ENCODE assay signal across 25 cellular contexts in the genomic region with DNA sequence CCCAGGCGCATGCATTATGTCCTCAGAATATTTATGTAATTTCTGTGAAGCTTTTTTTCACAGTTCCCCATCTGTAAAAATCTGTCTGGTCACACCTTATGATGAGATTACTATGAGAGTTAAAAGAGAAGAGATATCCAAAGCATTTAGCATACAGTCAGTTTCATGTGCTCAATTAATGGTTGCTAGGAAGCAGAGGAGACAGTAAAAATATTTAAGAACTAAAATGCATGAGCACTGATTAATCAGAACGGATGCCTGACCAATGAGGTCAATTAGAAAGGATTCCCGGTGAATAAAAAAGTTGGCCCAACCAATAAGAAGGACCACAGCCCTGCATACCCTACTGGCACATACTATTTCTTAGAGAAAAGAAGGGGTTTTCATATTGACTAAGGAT.
"Had no signal": no experiment of that assay in that cellular context is flagged by ENCODE, and none has a peak within 500 bp of the region (broad histone marks: within the 10 kb centered on the region; RNA-seq: fewer than 3 reads in every experiment).

No MANE protein-coding gene starts in this region.

- H3K36me3 Mint-ChIP-seq: activated naive CD4-positive, alpha-beta T cell treated with anti-CD3 and anti-CD28 coated beads, Interleukin-2, amount 50 U/mL, for 24 hours; brain had no signal

- H3K4me3 ChIP-seq: adrenal gland had no signal

- H3K4me3 Mint-ChIP-seq: activated CD4-positive, alpha-beta T cell treated with anti-CD3 and anti-CD28 coated beads, Interleukin-2, amount 10 ng/mL, durations not matched to agents 7 days and 5 days; activated CD8-positive, alpha-beta T cell treated with anti-CD3 and anti-CD28 coated beads, Interleukin-2, amount 10 ng/mL, durations not matched to agents 7 days and 5 days; activated naive CD4-positive, alpha-beta T cell treated with anti-CD3 and anti-CD28 coated beads, Interleukin-2, amount 50 U/mL, for 24 hours; activated T-cell treated with anti-CD3 and anti-CD28 coated beads, Interleukin-2, amount 50 U/mL, for 24 hours; brain had no signal

- H3K4me1 ChIP-seq: adrenal gland had no signal

- H3K9me3 ChIP-seq: adrenal gland had no signal

- DNase-seq: activated CD4-positive, alpha-beta T cell treated with anti-CD3 and anti-CD28 coated beads, Interleukin-2, amount 10 ng/mL, durations not matched to agents 7 days and 5 days; activated CD4-positive, alpha-beta T cell treated with anti-CD3 and anti-CD28 coated beads, Interleukin-2, amount 50 U/mL, for 48 hours; activated CD8-positive, alpha-beta T cell treated with anti-CD3 and anti-CD28 coated beads, Interleukin-2, amount 10 ng/mL, durations not matched to agents 7 days and 5 days; activated gamma-delta T cell; activated naive CD4-positive, alpha-beta T cell treated with Interleukin-2 at 50 U/mL for 16 hours; activated T-cell treated with anti-CD3 and anti-CD28 coated beads, Interleukin-2, amount 50 U/mL, for 24 hours; adrenal gland; central memory CD4-positive, alpha-beta T cell; NCI-H1105; NCI-H1436; NCI-H1694 treated with DMSO at 0.1 percent for 48 hours; NCI-H2029; NCI-H345; NCI-H524 treated with DMSO at 0.1 percent for 48 hours; NK-92 treated with Interleukin-12 subunit alpha and Interleukin-12 subunit beta, amount 100 ng/mL, for 24 hours; PC-3; SIG-M5 had no signal

- H3K27ac ChIP-seq: adrenal gland, RWPE1 had no signal

- H3K4me1 Mint-ChIP-seq: activated CD4-positive, alpha-beta T cell treated with anti-CD3 and anti-CD28 coated beads, Interleukin-2, amount 10 ng/mL, durations not matched to agents 7 days and 5 days; activated naive CD4-positive, alpha-beta T cell treated with anti-CD3 and anti-CD28 coated beads, Interleukin-2, amount 50 U/mL, for 24 hours; brain had no signal

- H3K36me3 ChIP-seq: adrenal gland had no signal

- FAIRE-seq: colon, RCC 7860, TTC549 had no signal

- H3K27ac Mint-ChIP-seq: activated CD4-positive, alpha-beta T cell treated with anti-CD3 and anti-CD28 coated beads, Interleukin-2, amount 10 ng/mL, durations not matched to agents 7 days and 5 days; activated CD8-positive, alpha-beta T cell treated with anti-CD3 and anti-CD28 coated beads, Interleukin-2, amount 10 ng/mL, durations not matched to agents 7 days and 5 days; activated naive CD4-positive, alpha-beta T cell treated with anti-CD3 and anti-CD28 coated beads, Interleukin-2, amount 50 U/mL, for 24 hours; activated T-cell treated with anti-CD3 and anti-CD28 coated beads, Interleukin-2, amount 50 U/mL, for 24 hours; activated T-helper 2 cell treated with anti-CD3 and anti-CD28 coated beads, Interferon-gamma antibody, Interleukin-2, Interleukin-4, amounts not matched to agents 10 μg/mL and 5 μg/mL and 100 μg/mL, durations not matched to agents 14 hours and 24 hours and 36 hours; brain had no signal

- H3K27me3 Mint-ChIP-seq: activated T-cell treated with anti-CD3 and anti-CD28 coated beads, Interleukin-2, amount 50 U/mL, for 24 hours had no signal

- ATAC-seq: activated CD8-positive, alpha-beta T cell treated with anti-CD3 and anti-CD28 coated beads, Interleukin-2, amount 10 ng/mL, durations not matched to agents 7 days and 5 days; PC-3; Right ventricle myocardium inferior had no signal

- H3K9me3 Mint-ChIP-seq: activated CD4-positive, alpha-beta T cell treated with anti-CD3 and anti-CD28 coated beads, Interleukin-2, amount 10 ng/mL, durations not matched to agents 7 days and 5 days; activated naive CD4-positive, alpha-beta T cell treated with anti-CD3 and anti-CD28 coated beads, Interleukin-2, amount 50 U/mL, for 24 hours; activated T-cell treated with anti-CD3 and anti-CD28 coated beads, Interleukin-2, amount 50 U/mL, for 24 hours; activated T-helper 2 cell treated with anti-CD3 and anti-CD28 coated beads, Interferon-gamma antibody, Interleukin-2, Interleukin-4, amounts not matched to agents 10 μg/mL and 5 μg/mL and 100 μg/mL, durations not matched to agents 14 hours and 24 hours and 36 hours had no signal
